Comparison of ENCODE assay signal across 19 cellular contexts in the genomic region with DNA sequence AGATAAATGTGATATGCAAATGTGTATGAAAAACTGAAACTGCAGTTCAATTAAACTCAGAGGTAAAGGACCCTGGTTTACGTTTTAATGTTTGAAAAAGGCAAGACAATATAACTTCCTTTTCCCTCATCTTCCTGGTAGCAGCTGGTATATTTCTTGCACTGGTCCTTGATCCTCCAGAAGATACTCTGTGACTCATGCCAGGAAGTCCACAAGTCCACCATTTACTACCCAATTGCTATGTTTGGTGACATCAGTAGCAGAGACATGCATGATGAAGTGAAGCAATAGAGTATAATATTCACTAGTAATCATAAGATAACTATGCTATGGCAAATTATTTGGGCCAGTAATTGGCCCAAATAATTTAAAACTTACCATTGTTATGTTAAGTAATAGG.
"Had no signal": no experiment of that assay in that cellular context is flagged by ENCODE, and none has a peak within 500 bp of the region (broad histone marks: within the 10 kb centered on the region; RNA-seq: fewer than 3 reads in every experiment).

No MANE protein-coding gene starts in this region.

- FAIRE-seq: RCC 7860 had no signal

- H3K36me3 ChIP-seq: SJSA1 had no signal

- H3K27ac ChIP-seq: SJSA1, SK-N-MC had no signal

- H3K4me3 ChIP-seq: SJSA1, SK-N-MC had no signal

- DNase-seq: KBM-7, MM.1S, NCI-H1048, NCI-H1105, NCI-H1417, NCI-H1436 treated with DMSO at 0.1 percent for 48 hours, NCI-H1694, NCI-H187 treated with DMSO at 0.1 percent for 48 hours, NCI-H2029 treated with DMSO at 0.1 percent for 48 hours, NCI-H2227 treated with DMSO at 0.1 percent for 48 hours, NCI-H524, NCI-H69, NCI-H774, Right ventricle myocardium superior, RPMI8226, SIG-M5 had no signal

- H3K4me1 ChIP-seq: SJSA1 had no signal

- H3K27me3 ChIP-seq: SJSA1 had no signal
